10 cellular contexts compared by ENCODE assay signal in the genomic region with DNA sequence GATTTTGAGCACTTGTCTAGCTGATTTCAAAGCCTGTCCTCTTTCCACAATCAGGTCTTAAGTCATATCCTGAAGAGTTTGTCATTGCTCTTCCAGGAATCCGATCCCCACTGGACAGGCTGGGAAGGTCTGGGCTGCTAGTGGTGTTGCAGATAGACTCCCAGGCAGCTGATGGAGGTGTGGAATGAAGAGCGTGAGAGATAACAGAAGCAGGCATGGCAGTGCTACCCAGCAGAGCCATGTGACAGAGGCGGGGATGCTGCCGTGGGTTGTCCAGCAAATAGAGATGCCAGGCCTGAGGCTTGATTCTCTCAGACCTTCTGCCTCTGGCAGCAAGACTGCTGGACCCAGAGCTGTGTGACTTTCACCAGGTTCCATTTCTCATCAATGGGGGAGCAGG.
A peak's percentile ranks its signal among the peaks of the same experiment; 100 is the strongest.
DNase-seq lines count a peak whose midpoint lies in the region; ATAC-seq, FAIRE-seq and TF ChIP-seq lines count a peak whose summit lies in the region.
"Had no signal": no experiment of that assay in that cellular context is flagged by ENCODE, and none has a peak within 500 bp of the region (broad histone marks: within the 10 kb centered on the region; RNA-seq: fewer than 3 reads in every experiment).

No MANE protein-coding gene starts in this region.

- WGBS in esophagus, 2 donors, result 63 to 67% methylated on average over 4 of the region's 4 CpGs
- WGBS in upper lobe of left lung, 2 donors, result 54 to 62% methylated on average over 4 of the region's 4 CpGs

- H3K36me3 ChIP-seq in esophagus (ENCODE audit: control insufficient read depth in 2 of 2, insufficient read depth in 2 of 2, low read length in 1 of 2), result no peaks in the 10 kb centered on the region
- H3K36me3 ChIP-seq in upper lobe of left lung, result no peaks in the 10 kb centered on the region

- H3K27me3 ChIP-seq in esophagus (ENCODE audit: control insufficient read depth in 1 of 2, insufficient read depth in 2 of 2, low read length in 2 of 2) (no peaks in the 10 kb centered on the region), upper lobe of left lung (no peaks in the 10 kb centered on the region)

- H3K27ac ChIP-seq in esophagus (ENCODE audit: low read depth in 2 of 2, low read length in 1 of 2) (peak overlapping the region; percentile 50 to 69), upper lobe of left lung (peak overlapping the region; percentile 49 to 93 (median 77))

- ATAC-seq in upper lobe of left lung (ENCODE audit: low FRiP score in 2 of 2) (no peak), GM21423 (IDR thresholded peaks at IDR 0.05; ENCODE audit: unreplicated experiment) (no peak)

- TF ChIP-seq EP300 in upper lobe of left lung (IDR thresholded peaks at IDR 0.05), result no peak

- TF ChIP-seq POLR2A in upper lobe of left lung (IDR thresholded peaks at IDR 0.05) (no peak), H54 (IDR thresholded peaks at IDR 0.05; ENCODE audit: low read depth, low read length) (no peak)

- H3K4me1 ChIP-seq in esophagus (ENCODE audit: control insufficient read depth in 2 of 2, insufficient read depth in 2 of 2, low read length in 1 of 2), result peaks cover 0 to 7% of the 10 kb centered on the region in 2 donors
- H3K4me1 ChIP-seq in upper lobe of left lung, result peaks cover 32 to 46% (median 41%) of the 10 kb centered on the region in 4 donors

- H3K4me3 ChIP-seq in esophagus (ENCODE audit: low read depth in 1 of 2, low read length in 2 of 2) (no peak overlapping the region), upper lobe of left lung (no peak overlapping the region)

- no peak for TF ChIP-seq CTCF in upper lobe of left lung (IDR thresholded peaks at IDR 0.05)

- DNase-seq in RPMI7951 (ENCODE audit: low read depth) (peak; percentile 69), mucosa of gallbladder (ENCODE audit: low spot score) (peak; percentile 37), upper lobe of left lung (no peak), iPS-NIHi7 (ENCODE audit: extremely low spot score) (no peak), H54 (ENCODE audit: insufficient read length, low spot score) (no peak), NCI-H2171 treated with DMSO at 0.1 percent for 48 hours (lab: John Stamatoyannopoulos, UW) (no peak)
- DNase-seq: activated gamma-delta T cell treated with Interleukin-2 at 50 U/mL for 16 hours had no signal

- H3K9me3 ChIP-seq in esophagus (ENCODE audit: control insufficient read depth in 2 of 2, insufficient read depth in 1 of 2, low read depth in 1 of 2, low read length in 1 of 2) (no peaks in the 10 kb centered on the region), upper lobe of left lung (no peaks in the 10 kb centered on the region)

- no peak for FAIRE-seq in H54 (lab: Jason Lieb, UNC)
- FAIRE-seq: D721Med had no signal

Comparison
In these comparisons a context has a peak if more than half of its experiments do, and no peak if none do; other contexts are left out.
1. DNase-seq: peak in RPMI7951 (single experiment) and mucosa of gallbladder (single experiment); none in upper lobe of left lung (0 of 2), iPS-NIHi7 (single experiment), H54 (single experiment) and NCI-H2171 treated with DMSO at 0.1 percent for 48 hours (single experiment).